ENCODE assay signal across 21 cellular contexts in the genomic region with DNA sequence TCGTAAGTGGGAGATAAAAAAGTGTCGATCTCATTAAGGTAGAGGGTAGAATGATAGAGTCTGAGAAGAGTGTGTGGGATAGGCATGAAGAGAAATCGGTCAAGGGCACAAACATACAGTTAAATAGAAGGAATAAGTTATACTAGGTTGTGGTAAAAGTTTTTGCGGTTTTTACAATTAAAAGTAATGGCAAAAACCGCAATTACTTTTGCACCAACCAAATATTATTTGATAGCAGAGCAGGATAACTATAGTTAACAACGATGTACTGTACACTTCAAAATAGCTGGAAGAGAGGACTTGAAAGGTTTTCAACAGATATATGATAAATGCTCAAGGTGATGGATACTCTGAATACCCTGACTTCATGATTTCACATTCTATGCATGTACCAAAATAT.
DNase-seq lines count a peak whose midpoint lies in the region; ATAC-seq, FAIRE-seq and TF ChIP-seq lines count a peak whose summit lies in the region.
"Had no signal": no experiment of that assay in that cellular context is flagged by ENCODE, and none has a peak within 500 bp of the region (broad histone marks: within the 10 kb centered on the region; RNA-seq: fewer than 3 reads in every experiment).

No MANE protein-coding gene starts in this region.

- SMC1A ChIA-PET in GM12878 (lab: Charles Lee; ENCODE audit: uncharacterized antibody, unreplicated experiment) = no interaction called here

- H4K20me1 ChIP-seq in HepG2 (ENCODE audit: insufficient read depth, low read length) (no peaks in the 10 kb centered on the region), GM12878 (ENCODE audit: control insufficient read depth, insufficient read depth) (no peaks in the 10 kb centered on the region)
- H4K20me1 ChIP-seq: BLaER1 treated with 17β-estradiol and CSF1 and Interleukin-3, amounts not matched to agents 10 nM and 100 nM had no signal

- intact Hi-C loops in HepG2 (cut with micrococcal nuclease; ENCODE audit: unreplicated experiment) (no loop called here), right lobe of liver (cut with DNase I) (no loop called here), GM12878 (cut with micrococcal nuclease; ENCODE audit: unreplicated experiment) (no loop called here)

- H3K4me2 ChIP-seq in HepG2 (ENCODE audit: low read depth, low read length) (no peak overlapping the region), GM12878 (ENCODE audit: control insufficient read depth, insufficient read depth) (no peak overlapping the region)
- H3K4me2 ChIP-seq: A549; BLaER1 treated with 17β-estradiol and CSF1 and Interleukin-3, amounts not matched to agents 10 nM and 100 nM had no signal

- no peak overlapping the region for H3K9ac ChIP-seq in HepG2 (ENCODE audit: insufficient read depth, low read depth, low read length)
- no peak overlapping the region for H3K9ac ChIP-seq in GM12878 (ENCODE audit: control insufficient read depth, insufficient read depth, low read length)
- H3K9ac ChIP-seq: BLaER1 treated with 17β-estradiol and CSF1 and Interleukin-3, amounts not matched to agents 10 nM and 100 nM had no signal

- H3K27me3 Mint-ChIP-seq in WTC11 (ENCODE audit: low read depth) = no peaks in the 10 kb centered on the region; the same call in 1 of the 2 replicates
- H3K27me3 Mint-ChIP-seq: B cell; CD4-positive, alpha-beta T cell had no signal

- ATAC-seq in HepG2 (no peak), right lobe of liver (no peak), GM12878 (no peak), WTC11 (no peak), HG02678 (IDR thresholded peaks at IDR 0.05; ENCODE audit: unreplicated experiment) (no peak)
- ATAC-seq: A549; CD8-positive, alpha-beta T cell had no signal

- 10% methylated on average over 6 of the region's 6 CpGs for WGBS in HepG2 (ENCODE audit: low lambda C conversion rate)
- 80% methylated on average over 6 of the region's 6 CpGs for WGBS in right lobe of liver (ENCODE audit: insufficient coverage, low coverage, low lambda C conversion rate, missing lambda C conversion rate)
- 6% methylated on average over 6 of the region's 6 CpGs for WGBS in GM12878 (ENCODE audit: insufficient coverage, insufficient replicate concordance, low lambda C conversion rate, missing lambda C conversion rate)

- POLR2A ChIA-PET in HepG2 (lab: Yijun Ruan, JAX) (no interaction called here), GM12878 (lab: Charles Lee) (no interaction called here), WTC11 (lab: Charles Lee) (no interaction called here)

- H3K36me3 ChIP-seq in HepG2 (replicated peaks in 1 of 2; ENCODE audit: control insufficient read depth in 1 of 2, insufficient read depth in 2 of 2, low read length in 2 of 2) = no peaks in the 10 kb centered on the region
- no peaks in the 10 kb centered on the region for H3K36me3 ChIP-seq in right lobe of liver
- H3K36me3 ChIP-seq in GM12878 (ENCODE audit: control insufficient read depth in 2 of 2, insufficient read depth in 2 of 2, low read length in 1 of 2) = no peaks in the 10 kb centered on the region
- H3K36me3 ChIP-seq: BLaER1 treated with 17β-estradiol and CSF1 and Interleukin-3, amounts not matched to agents 10 nM and 100 nM had no signal

- H3K9me3 Mint-ChIP-seq in WTC11 = peaks cover 11% of the 10 kb centered on the region

- H3K4me1 Mint-ChIP-seq in WTC11 = no peaks in the 10 kb centered on the region
- H3K4me1 Mint-ChIP-seq: B cell had no signal

- H3K4me1 ChIP-seq in HepG2 (ENCODE audit: insufficient read depth, low read length) = no peaks in the 10 kb centered on the region
- no peaks in the 10 kb centered on the region for H3K4me1 ChIP-seq in right lobe of liver
- no peaks in the 10 kb centered on the region for H3K4me1 ChIP-seq in GM12878 (ENCODE audit: control insufficient read depth, insufficient read depth, low read length)
- H3K4me1 ChIP-seq: A549; BLaER1 treated with 17β-estradiol and CSF1 and Interleukin-3, amounts not matched to agents 10 nM and 100 nM; Caco-2 had no signal

- H2AFZ ChIP-seq in HepG2 (ENCODE audit: low read length) = no peak overlapping the region
- H2AFZ ChIP-seq in GM12878 (ENCODE audit: control insufficient read depth, low read depth, low read length) = no peak overlapping the region

- H3K79me2 ChIP-seq in HepG2 (ENCODE audit: insufficient read depth, low read length) (no peaks in the 10 kb centered on the region), GM12878 (ENCODE audit: control insufficient read depth, insufficient read depth, low read length) (no peaks in the 10 kb centered on the region)

- FAIRE-seq in HepG2 (lab: Jason Lieb, UNC) (no peak), GM12878 (lab: Jason Lieb, UNC) (no peak)
- FAIRE-seq: A549, D721Med, G401.6, GM12892, GM18507 had no signal

- RAD21 ChIA-PET in GM12878 (lab: Charles Lee; ENCODE audit: unreplicated experiment) = no interaction called here

- TF ChIP-seq RAD21 in HepG2 (CRISPR knock-in tag; IDR thresholded peaks at IDR 0.05) (no peak), GM12878 (IDR thresholded peaks at IDR 0.05; ENCODE audit: insufficient read depth, low read depth, low read length) (no peak)

- no peak overlapping the region for H3K27ac Mint-ChIP-seq in WTC11
- H3K27ac Mint-ChIP-seq: B cell; CD4-positive, alpha-beta T cell; CD8-positive, alpha-beta T cell had no signal

- CTCF ChIA-PET in HepG2 (lab: Yijun Ruan, JAX; ENCODE audit: low intra/inter-chr PET ratio, low total read pairs) (no interaction called here), GM12878 (lab: Yijun Ruan, JAX) (no interaction called here), WTC11 (lab: Charles Lee) (no interaction called here)

- no peaks in the 10 kb centered on the region for H3K27me3 ChIP-seq in HepG2 (ENCODE audit: control insufficient read depth in 1 of 2, insufficient read depth in 2 of 2, low read length in 2 of 2)
- no peaks in the 10 kb centered on the region for H3K27me3 ChIP-seq in right lobe of liver
- H3K27me3 ChIP-seq in GM12878 (replicated peaks in 1 of 2; ENCODE audit: control insufficient read depth in 2 of 2, insufficient read depth in 2 of 2, low read length in 1 of 2) = no peaks in the 10 kb centered on the region
- H3K27me3 ChIP-seq: BLaER1 treated with 17β-estradiol and CSF1 and Interleukin-3, amounts not matched to agents 10 nM and 100 nM had no signal

- in situ Hi-C loops in HepG2 (cut with HindIII; ENCODE audit: extremely low pct_ligation_motif_present, low pct_unique_long_range_greater_than_20kb) (no loop called here), GM12878 (cut with MboI) (no loop called here)

- no peaks in the 10 kb centered on the region for H3K36me3 Mint-ChIP-seq in WTC11
- H3K36me3 Mint-ChIP-seq: CD8-positive, alpha-beta T cell had no signal

- BruUV-seq in HepG2 (replicated peaks; lab: Mats Ljungman, UMichigan) (no TSS peak), GM12878 (replicated peaks; lab: Mats Ljungman, UMichigan) (no TSS peak)

- H3K9me3 ChIP-seq in HepG2 (ENCODE audit: low read length) (peaks cover 21% of the 10 kb centered on the region; the same call in 1 of the 2 replicates), right lobe of liver (no peaks in the 10 kb centered on the region), GM12878 (replicated peaks; ENCODE audit: control insufficient read depth, insufficient read depth, low read length) (no peaks in the 10 kb centered on the region)
- H3K9me3 ChIP-seq: A549, Caco-2 had no signal

- TF ChIP-seq POLR2A in HepG2 (IDR thresholded peaks at IDR 0.05; ENCODE audit: insufficient read depth in 1 of 2, low read depth in 2 of 2, low read length in 2 of 2) (no peak), right lobe of liver (IDR thresholded peaks at IDR 0.05) (no peak), GM12878 (IDR thresholded peaks at IDR 0.05; ENCODE audit: low read depth, low read length) (no peak)

- no peak overlapping the region for H3K4me3 Mint-ChIP-seq in WTC11
- H3K4me3 Mint-ChIP-seq: B cell; CD4-positive, alpha-beta T cell; CD8-positive, alpha-beta T cell had no signal

- TF ChIP-seq EP300 in HepG2 (IDR thresholded peaks at IDR 0.05; ENCODE audit: low read depth in 2 of 2, low read length in 2 of 2) (no peak), HepG2 (CRISPR knock-in tag; IDR thresholded peaks at IDR 0.05; ENCODE audit: borderline replicate concordance) (no peak), GM12878 (IDR thresholded peaks at IDR 0.05; ENCODE audit: borderline replicate concordance in 1 of 2, control insufficient read depth in 1 of 2, low read depth in 2 of 2, low read length in 2 of 2) (no peak)

- no peak for DNase-seq in HepG2 (ENCODE audit: low spot score)
- DNase-seq in right lobe of liver = no peak
- no peak for DNase-seq in GM12878 (ENCODE audit: low read depth, low spot score)
- DNase-seq in WTC11 (ENCODE audit: low spot score) = no peak
- DNase-seq: AML-193; Caco-2; Calu3; CD4-positive, alpha-beta T cell; CD8-positive, alpha-beta T cell; DMS79 treated with DMSO at 0.1 percent for 48 hours; GF-D8 had no signal

- H3K27ac ChIP-seq in HepG2 (ENCODE audit: extremely low read length, insufficient read depth, low read length) (no peak overlapping the region), right lobe of liver (no peak overlapping the region), GM12878 (ENCODE audit: control insufficient read depth, insufficient read depth) (no peak overlapping the region)
- H3K27ac ChIP-seq: 22Rv1; A549; BLaER1 treated with 17β-estradiol and CSF1 and Interleukin-3, amounts not matched to agents 10 nM and 100 nM; C4-2B had no signal

- H3K4me3 ChIP-seq in HepG2 (replicated peaks in 1 of 3; ENCODE audit: insufficient read depth in 1 of 3, low read depth in 2 of 3, low read length in 3 of 3) (no peak overlapping the region), right lobe of liver (no peak overlapping the region), GM12878 (no peak overlapping the region)
- H3K4me3 ChIP-seq: A549; BLaER1 treated with 17β-estradiol and CSF1 and Interleukin-3, amounts not matched to agents 10 nM and 100 nM had no signal

- TF ChIP-seq CTCF in HepG2 (CRISPR knock-in tag; IDR thresholded peaks at IDR 0.05) (no peak), right lobe of liver (IDR thresholded peaks at IDR 0.05) (no peak), GM12878 (IDR thresholded peaks at IDR 0.05 in 2 of 3, conservative IDR thresholded peaks at IDR 0.05 in 1 of 3; ENCODE audit: control insufficient read depth in 2 of 3, extremely low read depth in 1 of 3, insufficient read depth in 1 of 3, low read depth in 3 of 3, low read length in 3 of 3) (no peak), WTC11 (IDR thresholded peaks at IDR 0.05) (no peak)

TF ChIP-seq in WTC11, 78 proteins besides CTCF, POLR2A, EP300 and RAD21 (continues in another document):
- no peak for TF ChIP-seq ZNF671 (CRISPR knock-in tag; IDR thresholded peaks at IDR 0.05)
- no peak for TF ChIP-seq ZNF317 (CRISPR knock-in tag; IDR thresholded peaks at IDR 0.05; ENCODE audit: borderline replicate concordance, low read depth)
- TF ChIP-seq, protein P1, sequence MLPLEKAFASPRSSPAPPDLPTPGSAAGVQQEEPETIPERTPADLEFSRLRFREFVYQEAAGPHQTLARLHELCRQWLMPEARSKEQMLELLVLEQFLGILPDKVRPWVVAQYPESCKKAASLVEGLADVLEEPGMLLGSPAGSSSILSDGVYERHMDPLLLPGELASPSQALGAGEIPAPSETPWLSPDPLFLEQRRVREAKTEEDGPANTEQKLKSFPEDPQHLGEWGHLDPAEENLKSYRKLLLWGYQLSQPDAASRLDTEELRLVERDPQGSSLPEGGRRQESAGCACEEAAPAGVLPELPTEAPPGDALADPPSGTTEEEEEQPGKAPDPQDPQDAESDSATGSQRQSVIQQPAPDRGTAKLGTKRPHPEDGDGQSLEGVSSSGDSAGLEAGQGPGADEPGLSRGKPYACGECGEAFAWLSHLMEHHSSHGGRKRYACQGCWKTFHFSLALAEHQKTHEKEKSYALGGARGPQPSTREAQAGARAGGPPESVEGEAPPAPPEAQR (CRISPR knock-in tag; IDR thresholded peaks at IDR 0.05) = no peak
